Comparison of ENCODE assay signal across 20 cellular contexts in genomic region chr16:54063374-54063773, GRCh38.
"Had no signal": no experiment of that assay in that cellular context is flagged by ENCODE, and none has a peak within 500 bp of the region (broad histone marks: within the 10 kb centered on the region; RNA-seq: fewer than 3 reads in every experiment).

No MANE protein-coding gene starts in this region.

- DNase-seq: cerebellar nuclear complex; colonic mucosa; effector CD4-positive, alpha-beta T cell; erythroblast; heart left ventricle; hippocampal formation; kidney glomerular epithelial cell; mesendoderm; naive thymus-derived CD4-positive, alpha-beta T cell; nephron progenitor cell; posterior cingulate gyrus; stimulated activated CD4-positive, alpha-beta T cell treated with anti-CD3 and anti-CD28 coated beads, Interleukin-2, amount 100 ng/mL, for 48 hours; stimulated activated CD8-positive, alpha-beta memory T cell treated with anti-CD3 and anti-CD28 coated beads, Interleukin-4, amount 100 ng/mL, for 48 hours; stimulated activated naive CD8-positive, alpha-beta T cell treated with anti-CD3 and anti-CD28 coated beads, Interleukin-15, Interleukin-2, amounts not matched to agents 100 U/mL and 50 U/mL, for 24 hours; tibial artery; upper lobe of left lung had no signal

- H3K4me3 ChIP-seq: colonic mucosa, lung, smooth muscle cell, tibial artery, upper lobe of left lung, vagina had no signal

- ATAC-seq: naive thymus-derived CD4-positive, alpha-beta T cell; stimulated activated naive CD8-positive, alpha-beta T cell treated with anti-CD3 and anti-CD28 coated beads, Interleukin-15, Interleukin-2, amounts not matched to agents 100 U/mL and 50 U/mL, for 24 hours had no signal

- H3K36me3 ChIP-seq: colonic mucosa, heart left ventricle, neutrophil, tibial artery, upper lobe of left lung, vagina had no signal

- H3K27me3 ChIP-seq: colonic mucosa, heart left ventricle, neutrophil, tibial artery, upper lobe of left lung, vagina had no signal

- H3K27ac ChIP-seq: colonic mucosa, heart left ventricle, neutrophil, tibial artery, upper lobe of left lung, vagina had no signal

- H3K9me3 ChIP-seq: colonic mucosa, heart left ventricle, neutrophil, tibial artery, upper lobe of left lung, vagina had no signal

- H3K4me1 ChIP-seq: colonic mucosa, vagina had no signal
